In the genomic region with DNA sequence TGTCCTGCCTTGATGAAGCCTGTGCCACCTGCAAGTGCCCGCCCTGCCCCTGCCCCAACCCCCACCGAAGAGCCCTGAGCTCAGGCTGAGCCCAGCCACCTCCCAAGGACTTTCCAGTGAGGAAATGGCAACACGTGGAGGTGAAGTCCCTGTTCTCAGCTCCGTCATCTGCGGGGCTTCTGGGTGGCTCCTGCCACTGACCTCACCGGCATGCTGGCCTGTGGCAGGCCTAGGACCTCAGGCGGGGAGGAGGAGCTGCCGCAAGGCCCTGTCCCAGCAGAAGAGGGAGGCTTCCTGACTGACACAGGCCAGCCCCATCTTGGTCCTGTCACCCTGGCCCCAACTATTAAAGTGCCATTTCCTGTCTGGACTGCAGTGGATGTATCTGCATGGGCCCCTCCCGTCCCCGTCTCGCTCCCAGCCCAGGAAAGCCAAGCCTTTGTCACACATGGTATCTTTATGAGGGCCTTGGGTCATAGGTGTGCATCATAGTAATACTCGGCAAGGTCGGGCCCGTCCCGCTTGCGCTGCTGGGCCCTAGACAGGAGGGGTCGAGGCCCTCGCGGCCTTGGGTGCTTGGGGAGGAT, we compare ENCODE assay signal across 25 cellular contexts. TPM values are rescaled to one million over a fixed set of nuclear protein-coding genes. Genes with fewer than 3 reads are reported as not detected.
DNase-seq lines count a peak whose midpoint lies in the region; ATAC-seq and TF ChIP-seq lines count a peak whose summit lies in the region.
"Had no signal": no experiment of that assay in that cellular context is flagged by ENCODE, and none has a peak within 500 bp of the region (broad histone marks: within the 10 kb centered on the region; RNA-seq: fewer than 3 reads in every experiment).

No MANE protein-coding gene starts in this region.

- H3K4me2 ChIP-seq in H9 (ENCODE audit: insufficient read depth, insufficient read length, low read length): no peak overlapping the region

- no peaks in the 10 kb centered on the region; the same call in 1 of the 2 replicates for H3K27me3 Mint-ChIP-seq in H9 (ENCODE audit: low read depth)
- H3K27me3 Mint-ChIP-seq in nephron progenitor cell (ENCODE audit: low read depth, poor library complexity): no peaks in the 10 kb centered on the region
- H3K27me3 Mint-ChIP-seq: CD4-positive, alpha-beta memory T cell; T-cell had no signal

- H3K4me1 Mint-ChIP-seq in H9 (peaks cover 2 to 4% of the 10 kb centered on the region in 2 experiments; a peak in 2 of 4 replicates), nephron progenitor cell (peaks cover 20% of the 10 kb centered on the region)

- no peak overlapping the region for H2BK20ac ChIP-seq in H9 (ENCODE audit: low read depth, low read length, poor library complexity, severe bottlenecking)

- no peaks in the 10 kb centered on the region for H3K27me3 ChIP-seq in H9 (ENCODE audit: insufficient read depth, low read length)

- no peaks in the 10 kb centered on the region for H3K79me1 ChIP-seq in H9 (ENCODE audit: insufficient read depth, low read depth, low read length, poor library complexity, severe bottlenecking)

- H2AFZ ChIP-seq in H9 (ENCODE audit: low read length): no peak overlapping the region

- no peak overlapping the region for H4K5ac ChIP-seq in H9 (ENCODE audit: insufficient read length, low read depth, low read length)

- DNase-seq in CD1c-positive myeloid dendritic cell (ENCODE audit: extremely low spot score) (peak; percentile 42), H9 (peak; percentile 43), dermis blood vessel endothelial cell (peak; percentile 12), nephron progenitor cell (no peak), cerebellar cortex (ENCODE audit: low spot score) (no peak), NOMO-1 treated with dmso at 0.1 percent for 144 hours (lab: John Stamatoyannopoulos, UW; ENCODE audit: unreplicated experiment) (no peak), putamen (ENCODE audit: low spot score) (no peak)
- DNase-seq: activated CD8-positive, alpha-beta memory T cell treated with anti-CD3 and anti-CD28 coated beads for 24 hours; activated T-cell treated with anti-CD3 and anti-CD28 coated beads, Interleukin-2, amount 50 U/mL, for 48 hours; CD4-positive, alpha-beta memory T cell; DND-41; foreskin keratinocyte; kidney; mammary epithelial cell; NCI-H1417 treated with DMSO at 0.1 percent for 48 hours; NCI-H526 treated with DMSO at 0.1 percent for 48 hours; Right ventricle myocardium superior; stimulated activated CD8-positive, alpha-beta memory T cell treated with anti-CD3 and anti-CD28 coated beads, Interleukin-4, amount 100 ng/mL, for 48 hours; T-cell had no signal

- ATAC-seq in GM18861 (IDR thresholded peaks at IDR 0.05; ENCODE audit: unreplicated experiment): no peak
- ATAC-seq: foreskin keratinocyte had no signal

- H3K14ac ChIP-seq in H9 (ENCODE audit: insufficient read depth, low read length): no peak overlapping the region; the same call in 1 of the 2 replicates

- H3K4me1 ChIP-seq in H9 (ENCODE audit: insufficient read depth, low read length): no peaks in the 10 kb centered on the region
- H3K4me1 ChIP-seq: foreskin keratinocyte had no signal

- H3K79me2 ChIP-seq in H9 (ENCODE audit: insufficient read depth, low read length): no peaks in the 10 kb centered on the region

- no peak overlapping the region for H3K4ac ChIP-seq in H9 (ENCODE audit: low read depth, low read length)

- no peak overlapping the region for H3K18ac ChIP-seq in H9 (ENCODE audit: insufficient read length, low read depth, low read length)

- WGBS in H9 (ENCODE audit: extremely low coverage, insufficient read length, low lambda C conversion rate): no CpG with 5 or more reads among the region's 19 CpGs

- H3K4me3 Mint-ChIP-seq in H9 (no peak overlapping the region), nephron progenitor cell (no peak overlapping the region)
- H3K4me3 Mint-ChIP-seq: CD4-positive, alpha-beta memory T cell; dendritic cell treated with granulocyte-macrophage colony-stimulating factor and Interleukin-4, amounts not matched to agents 40 ng/mL and 50 ng/mL, for 4 days; nephron; T-cell had no signal

- H4K91ac ChIP-seq in H9 (ENCODE audit: insufficient read length, low read depth, low read length): no peak overlapping the region

- H2BK12ac ChIP-seq in H9 (ENCODE audit: insufficient read length, low read depth, low read length): no peak overlapping the region

- H3K27ac ChIP-seq in H9 (ENCODE audit: insufficient read length, low read depth, low read length): no peak overlapping the region
- H3K27ac ChIP-seq: epithelial cell of prostate, foreskin keratinocyte, thoracic aorta had no signal

- H3T11ph ChIP-seq in H9 (ENCODE audit: low read length): no peak overlapping the region

- H3K36me3 Mint-ChIP-seq in H9 (ENCODE audit: insufficient read depth in 1 of 3, low read depth in 3 of 3) (peaks cover 10 to 40% (median 24%) of the 10 kb centered on the region in 3 experiments), nephron progenitor cell (ENCODE audit: low read depth) (no peaks in the 10 kb centered on the region)

- TF ChIP-seq CTCF in H9 (conservative IDR thresholded peaks at IDR 0.05): no peak
- TF ChIP-seq CTCF in nephron progenitor cell (IDR thresholded peaks at IDR 0.05): no peak

- H2AK5ac ChIP-seq in H9 (ENCODE audit: insufficient read length, low read length): no peak overlapping the region

- H3K23me2 ChIP-seq in H9 (ENCODE audit: insufficient read length, low read depth, low read length, poor library complexity, severe bottlenecking): no peaks in the 10 kb centered on the region

- H3K27ac Mint-ChIP-seq in H9 (peak overlapping the region in 2 of 3 experiments; percentile 60 to 86; a peak in 3 of 7 replicates), nephron progenitor cell (peak overlapping the region; percentile 49)
- H3K27ac Mint-ChIP-seq: dendritic cell treated with granulocyte-macrophage colony-stimulating factor and Interleukin-4, amounts not matched to agents 40 ng/mL and 50 ng/mL, for 4 days; nephron; T-cell had no signal

- no peaks in the 10 kb centered on the region for H4K20me1 ChIP-seq in H9 (ENCODE audit: control insufficient read depth, insufficient read depth, insufficient read length)

- H3K9me3 ChIP-seq in H9 (ENCODE audit: control insufficient read depth, low read depth, low read length): no peaks in the 10 kb centered on the region
- H3K9me3 ChIP-seq: thoracic aorta had no signal

- H2BK5ac ChIP-seq in H9 (ENCODE audit: insufficient read length, low read length): no peak overlapping the region

- H3K9ac ChIP-seq in H9 (ENCODE audit: extremely low read depth, insufficient read length, low read length): no peak overlapping the region

- no peak overlapping the region for H3K56ac ChIP-seq in H9 (ENCODE audit: insufficient read length, low read depth, low read length)

- H4K8ac ChIP-seq in H9 (replicated peaks; ENCODE audit: insufficient read length, low read depth, low read length): no peak overlapping the region

- H3K9me3 Mint-ChIP-seq in H9: no peaks in the 10 kb centered on the region
- no peaks in the 10 kb centered on the region for H3K9me3 Mint-ChIP-seq in nephron progenitor cell
- H3K9me3 Mint-ChIP-seq: CD4-positive, alpha-beta memory T cell; dendritic cell treated with granulocyte-macrophage colony-stimulating factor and Interleukin-4, amounts not matched to agents 40 ng/mL and 50 ng/mL, for 4 days; nephron; T-cell had no signal

- no peak overlapping the region for H2BK120ac ChIP-seq in H9 (ENCODE audit: low read depth, low read length, poor library complexity, severe bottlenecking)

- H3K23ac ChIP-seq in H9 (ENCODE audit: insufficient read length, low read depth, low read length): no peak overlapping the region

- H2BK15ac ChIP-seq in H9 (ENCODE audit: low read depth, low read length): no peak overlapping the region

RNA-seq across cellular contexts. Expression of gene FREY1, which starts 0.9 kb away (rescaled TPM):
- total RNA-seq in H9 (2021) (2.1 and 2.2 TPM in 2 replicates), dermis blood vessel endothelial cell (0.70 and 0.85 TPM in 2 replicates)
- total RNA-seq: Right ventricle myocardium superior had no signal

RNA-seq across cellular contexts. Expression of gene PEX16, which starts 11.5 kb away (rescaled TPM):
- 28.6 and 30.8 TPM in 2 replicates for total RNA-seq in H9 (2021)
- total RNA-seq in dermis blood vessel endothelial cell: 28.9 and 33.4 TPM in 2 replicates

RNA-seq across cellular contexts. Expression of gene LARGE2, which starts 16.3 kb away (rescaled TPM):
- total RNA-seq in H9 (2021) (95.6 and 108 TPM in 2 replicates), dermis blood vessel endothelial cell (not detected in 2 replicates)
- total RNA-seq: pulmonary artery endothelial cell, Right ventricle myocardium superior had no signal

RNA-seq across cellular contexts. Expression of gene MAPK8IP1, which starts 20.7 kb away (rescaled TPM):
- total RNA-seq in H9 (2021): 30.1 and 30.2 TPM in 2 replicates
- total RNA-seq in dermis blood vessel endothelial cell: 2.2 and 3.1 TPM in 2 replicates

RNA-seq across cellular contexts. Expression of gene CRY2, which starts 58.9 kb away (rescaled TPM):
- total RNA-seq in H9 (2021) (14.4 and 14.5 TPM in 2 replicates), dermis blood vessel endothelial cell (8.2 and 11.6 TPM in 2 replicates)

Comparison
In these comparisons a context has a peak if more than half of its experiments do, and no peak if none do; other contexts are left out.
1. DNase-seq: peak in CD1c-positive myeloid dendritic cell (single experiment), H9 (single experiment) and dermis blood vessel endothelial cell (single experiment); none in nephron progenitor cell (single experiment), cerebellar cortex (single experiment), NOMO-1 treated with dmso at 0.1 percent for 144 hours (single experiment) and putamen (single experiment).
2. RNA of gene LARGE2, which starts 16.3 kb away (total RNA-seq): 95.6 to 108 TPM in H9; not detected in dermis blood vessel endothelial cell; every median in the first group is over 10 times any median in the second.